17 cellular contexts compared by ENCODE assay signal in the genomic region with DNA sequence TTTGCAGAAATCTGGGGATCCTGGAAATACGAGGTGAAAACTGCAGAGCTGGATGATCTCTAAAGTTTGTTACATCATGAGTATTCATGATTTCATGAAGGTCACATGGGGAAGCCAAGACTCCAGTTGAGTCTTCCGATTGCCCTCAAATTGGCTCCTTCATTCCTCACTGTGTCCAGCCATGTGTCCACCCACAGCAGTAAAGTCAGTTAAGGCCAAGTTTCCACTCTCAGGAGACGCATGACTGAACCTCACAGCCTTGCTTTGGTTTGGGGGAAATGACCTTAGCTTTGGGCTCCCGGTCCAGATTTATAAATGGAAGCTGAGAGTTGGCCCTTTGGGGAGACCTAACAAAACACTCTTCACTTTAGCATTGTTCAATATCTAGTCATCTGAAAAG.
DNase-seq lines count a peak whose midpoint lies in the region; ATAC-seq and TF ChIP-seq lines count a peak whose summit lies in the region.
"Had no signal": no experiment of that assay in that cellular context is flagged by ENCODE, and none has a peak within 500 bp of the region (broad histone marks: within the 10 kb centered on the region; RNA-seq: fewer than 3 reads in every experiment).

No MANE protein-coding gene starts in this region.

- intact Hi-C loops in Right ventricle myocardium inferior (cut with DNase I): loop anchor here (10.0 kb wide), 1 partner anchor 117 kb away; no protein-coding TSS in a partner anchor
- intact Hi-C loops in cardiac septum (cut with DNase I): no loop called here
- intact Hi-C loops in left ventricle myocardium inferior (cut with micrococcal nuclease): no loop called here
- intact Hi-C loops in sigmoid colon (cut with DNase I): no loop called here

- H3K27me3 ChIP-seq in left ventricle myocardium inferior (ENCODE audit: low read depth) (peaks cover 8% of the 10 kb centered on the region), sigmoid colon (no peaks in the 10 kb centered on the region), smooth muscle cell (ENCODE audit: low read depth) (peaks cover 26% of the 10 kb centered on the region)
- H3K27me3 ChIP-seq: BLaER1 treated with 17β-estradiol and CSF1 and Interleukin-3, amounts not matched to agents 10 nM and 100 nM had no signal

- TF ChIP-seq POLR2A in sigmoid colon (IDR thresholded peaks at IDR 0.05): no peak

- H4K20me1 ChIP-seq in smooth muscle cell (ENCODE audit: low read depth): no peaks in the 10 kb centered on the region
- H4K20me1 ChIP-seq: BLaER1 treated with 17β-estradiol and CSF1 and Interleukin-3, amounts not matched to agents 10 nM and 100 nM had no signal

- no peak overlapping the region for H2AFZ ChIP-seq in smooth muscle cell (ENCODE audit: low read depth)

- no peak overlapping the region for H3K27ac Mint-ChIP-seq in activated naive CD8-positive, alpha-beta T cell treated with anti-CD3 and anti-CD28 coated beads, Interleukin-2, amount 50 U/mL, for 24 hours
- H3K27ac Mint-ChIP-seq: CD4-positive, alpha-beta memory T cell had no signal

- H3K36me3 ChIP-seq in left ventricle myocardium inferior: no peaks in the 10 kb centered on the region
- no peaks in the 10 kb centered on the region for H3K36me3 ChIP-seq in sigmoid colon
- no peaks in the 10 kb centered on the region for H3K36me3 ChIP-seq in smooth muscle cell (ENCODE audit: low read depth)
- H3K36me3 ChIP-seq: BLaER1 treated with 17β-estradiol and CSF1 and Interleukin-3, amounts not matched to agents 10 nM and 100 nM had no signal

- H3K9me3 ChIP-seq in left ventricle myocardium inferior (replicated peaks) (no peaks in the 10 kb centered on the region), sigmoid colon (no peaks in the 10 kb centered on the region), smooth muscle cell (replicated peaks; ENCODE audit: low read depth) (no peaks in the 10 kb centered on the region)
- H3K9me3 ChIP-seq: BLaER1 treated with 17β-estradiol and CSF1 and Interleukin-3, amounts not matched to agents 10 nM and 100 nM; Caco-2 had no signal

- no peaks in the 10 kb centered on the region for H3K4me1 Mint-ChIP-seq in activated naive CD8-positive, alpha-beta T cell treated with anti-CD3 and anti-CD28 coated beads, Interleukin-2, amount 50 U/mL, for 24 hours
- H3K4me1 Mint-ChIP-seq: CD4-positive, alpha-beta memory T cell had no signal

- H3K79me2 ChIP-seq in smooth muscle cell (ENCODE audit: low read depth): no peaks in the 10 kb centered on the region

- H3K4me1 ChIP-seq in left ventricle myocardium inferior (no peaks in the 10 kb centered on the region), sigmoid colon (no peaks in the 10 kb centered on the region), smooth muscle cell (ENCODE audit: low read depth) (no peaks in the 10 kb centered on the region)
- H3K4me1 ChIP-seq: Caco-2 had no signal

- TF ChIP-seq CTCF in left ventricle myocardium inferior (IDR thresholded peaks at IDR 0.05; ENCODE audit: borderline replicate concordance) (no peak), sigmoid colon (IDR thresholded peaks at IDR 0.05) (no peak), smooth muscle cell (IDR thresholded peaks at IDR 0.05; ENCODE audit: borderline replicate concordance, insufficient read depth, poor library complexity, severe bottlenecking) (no peak)

- H3K9ac ChIP-seq in smooth muscle cell (ENCODE audit: low read depth): no peak overlapping the region
- H3K9ac ChIP-seq: BLaER1 treated with 17β-estradiol and CSF1 and Interleukin-3, amounts not matched to agents 10 nM and 100 nM; KMS-11 had no signal

- no peaks in the 10 kb centered on the region for H3K27me3 Mint-ChIP-seq in activated naive CD8-positive, alpha-beta T cell treated with anti-CD3 and anti-CD28 coated beads, Interleukin-2, amount 50 U/mL, for 24 hours

- no peak overlapping the region for H3K4me3 ChIP-seq in left ventricle myocardium inferior
- no peak overlapping the region for H3K4me3 ChIP-seq in sigmoid colon
- no peak overlapping the region for H3K4me3 ChIP-seq in smooth muscle cell
- H3K4me3 ChIP-seq: BLaER1 treated with 17β-estradiol and CSF1 and Interleukin-3, amounts not matched to agents 10 nM and 100 nM had no signal

- H3K4me3 Mint-ChIP-seq in activated naive CD8-positive, alpha-beta T cell treated with anti-CD3 and anti-CD28 coated beads, Interleukin-2, amount 50 U/mL, for 24 hours: no peak overlapping the region
- H3K4me3 Mint-ChIP-seq: CD4-positive, alpha-beta memory T cell had no signal

- H3K27ac ChIP-seq in left ventricle myocardium inferior (replicated peaks): peak overlapping the region; percentile 54
- no peak overlapping the region for H3K27ac ChIP-seq in sigmoid colon
- no peak overlapping the region for H3K27ac ChIP-seq in smooth muscle cell (ENCODE audit: low read depth)
- H3K27ac ChIP-seq: BLaER1 treated with 17β-estradiol and CSF1 and Interleukin-3, amounts not matched to agents 10 nM and 100 nM; KMS-11 had no signal

- WGBS in sigmoid colon, 2 donors: 73 to 77% methylated on average over 4 of the region's 4 CpGs
- 96% methylated on average over 4 of the region's 4 CpGs for WGBS in smooth muscle cell (ENCODE audit: low lambda C conversion rate)

- no peaks in the 10 kb centered on the region for H3F3A ChIP-seq in smooth muscle cell (ENCODE audit: low read depth)

- DNase-seq in Right ventricle myocardium inferior (ENCODE audit: missing footprints) (no peak), cardiac septum (ENCODE audit: low spot score) (no peak), left ventricle myocardium inferior (no peak), sigmoid colon (peak; percentile 58), NCI-H2196 treated with DMSO at 0.1 percent for 48 hours (lab: John Stamatoyannopoulos, UW; ENCODE audit: unreplicated experiment) (no peak), smooth muscle cell (lab: John Stamatoyannopoulos, UW; ENCODE audit: unreplicated experiment) (no peak)
- no peak for DNase-seq in activated naive CD8-positive, alpha-beta T cell treated with anti-CD3 and anti-CD28 coated beads, Interleukin-2, amount 50 U/mL, for 24 hours
- DNase-seq: 8988T; Caco-2; CD4-positive, alpha-beta memory T cell; GOT3; IMR-90; NCI-H2171; NCI-H446; SHP77 had no signal

- TF ChIP-seq EP300 in sigmoid colon (IDR thresholded peaks at IDR 0.05): no peak

- ATAC-seq in Right ventricle myocardium inferior: peak; percentile 96
- no peak for ATAC-seq in activated naive CD8-positive, alpha-beta T cell treated with anti-CD3 and anti-CD28 coated beads, Interleukin-2, amount 50 U/mL, for 24 hours

- H3K4me2 ChIP-seq in smooth muscle cell: no peak overlapping the region
- H3K4me2 ChIP-seq: BLaER1 treated with 17β-estradiol and CSF1 and Interleukin-3, amounts not matched to agents 10 nM and 100 nM; KMS-11 had no signal

- H3K9me3 Mint-ChIP-seq in activated naive CD8-positive, alpha-beta T cell treated with anti-CD3 and anti-CD28 coated beads, Interleukin-2, amount 50 U/mL, for 24 hours: no peaks in the 10 kb centered on the region

- no peaks in the 10 kb centered on the region for H3K36me3 Mint-ChIP-seq in activated naive CD8-positive, alpha-beta T cell treated with anti-CD3 and anti-CD28 coated beads, Interleukin-2, amount 50 U/mL, for 24 hours (ENCODE audit: low read depth)
- H3K36me3 Mint-ChIP-seq: CD4-positive, alpha-beta memory T cell had no signal
